ENCODE assay signal across 9 cellular contexts in genomic region chr10:3761111-3761686, GRCh38.
DNase-seq lines count a peak whose midpoint lies in the region; ATAC-seq, FAIRE-seq and TF ChIP-seq lines count a peak whose summit lies in the region.
"Had no signal": no experiment of that assay in that cellular context is flagged by ENCODE, and none has a peak within 500 bp of the region (broad histone marks: within the 10 kb centered on the region; RNA-seq: fewer than 3 reads in every experiment).

No MANE protein-coding gene starts in this region.

- H3K9me3 Mint-ChIP-seq in activated naive CD8-positive, alpha-beta T cell treated with anti-CD3 and anti-CD28 coated beads, Interleukin-2, amount 50 U/mL, for 24 hours, result no peaks in the 10 kb centered on the region

- H3K36me3 Mint-ChIP-seq in activated naive CD8-positive, alpha-beta T cell treated with anti-CD3 and anti-CD28 coated beads, Interleukin-2, amount 50 U/mL, for 24 hours (ENCODE audit: low read depth), result peaks cover 4% of the 10 kb centered on the region

- H3K4me3 ChIP-seq in tibial artery, result no peak overlapping the region

- no peak for FAIRE-seq in H54 (lab: Jason Lieb, UNC)
- FAIRE-seq: islet of Langerhans had no signal

- H3K27ac Mint-ChIP-seq in activated naive CD8-positive, alpha-beta T cell treated with anti-CD3 and anti-CD28 coated beads, Interleukin-2, amount 50 U/mL, for 24 hours, result peak overlapping the region; percentile 88

- in situ Hi-C loops in KBM-7 (cut with MboI; ENCODE audit: low pct_unique_long_range_greater_than_20kb, low sequenced_read_pairs), result no loop called here

- ATAC-seq in GM19438 (IDR thresholded peaks at IDR 0.05; ENCODE audit: low read depth, unreplicated experiment), result peak; percentile 40
- ATAC-seq in HG03469 (IDR thresholded peaks at IDR 0.05; ENCODE audit: unreplicated experiment), result peak; percentile 42
- peak; percentile 21 for ATAC-seq in activated naive CD8-positive, alpha-beta T cell treated with anti-CD3 and anti-CD28 coated beads, Interleukin-2, amount 50 U/mL, for 24 hours
- no peak for ATAC-seq in GM18520 (IDR thresholded peaks at IDR 0.05; ENCODE audit: unreplicated experiment)

- H3K36me3 ChIP-seq in tibial artery, result no peaks in the 10 kb centered on the region

- TF ChIP-seq CTCF in tibial artery (IDR thresholded peaks at IDR 0.05), result no peak

- H3K4me1 ChIP-seq in tibial artery, result peaks cover 0 to 32% (median 7%) of the 10 kb centered on the region in 4 donors

- H3K27ac ChIP-seq in tibial artery, result no peak overlapping the region

- H3K4me1 Mint-ChIP-seq in activated naive CD8-positive, alpha-beta T cell treated with anti-CD3 and anti-CD28 coated beads, Interleukin-2, amount 50 U/mL, for 24 hours, result peaks cover 98% of the 10 kb centered on the region

- DNase-seq in CD1c-positive myeloid dendritic cell (ENCODE audit: extremely low spot score) (peak; percentile 88), H54 (ENCODE audit: insufficient read length, low spot score) (no peak), KBM-7 (no peak), tibial artery (no peak)
- no peak for DNase-seq in activated naive CD8-positive, alpha-beta T cell treated with anti-CD3 and anti-CD28 coated beads, Interleukin-2, amount 50 U/mL, for 24 hours

- H3K9me3 ChIP-seq in tibial artery, result no peaks in the 10 kb centered on the region

- H3K27me3 ChIP-seq in tibial artery, result no peaks in the 10 kb centered on the region

- TF ChIP-seq POLR2A in H54 (IDR thresholded peaks at IDR 0.05; ENCODE audit: low read depth, low read length), result no peak

- peak overlapping the region; percentile 6 for H3K4me3 Mint-ChIP-seq in activated naive CD8-positive, alpha-beta T cell treated with anti-CD3 and anti-CD28 coated beads, Interleukin-2, amount 50 U/mL, for 24 hours

- intact Hi-C loops in tibial artery (cut with DNase I; ENCODE audit: low total_unique reads), result no loop called here

- H3K27me3 Mint-ChIP-seq in activated naive CD8-positive, alpha-beta T cell treated with anti-CD3 and anti-CD28 coated beads, Interleukin-2, amount 50 U/mL, for 24 hours, result no peaks in the 10 kb centered on the region
